In genomic region chr12:81064966-81065365, GRCh38 we compare ENCODE assay signal across 3 cellular contexts. TPM values are rescaled to one million over a fixed set of nuclear protein-coding genes. Genes with fewer than 3 reads are reported as not detected.
"Had no signal": no experiment of that assay in that cellular context is flagged by ENCODE, and none has a peak within 500 bp of the region (broad histone marks: within the 10 kb centered on the region; RNA-seq: fewer than 3 reads in every experiment).

No MANE protein-coding gene starts in this region.

RNA-seq across cellular contexts. Expression of gene ACSS3, which starts 12.9 kb away (rescaled TPM):
- total RNA-seq: OCI-LY7, PC-3, SK-MEL-5 had no signal
